Comparison of ENCODE assay signal across 10 cellular contexts in the genomic region with DNA sequence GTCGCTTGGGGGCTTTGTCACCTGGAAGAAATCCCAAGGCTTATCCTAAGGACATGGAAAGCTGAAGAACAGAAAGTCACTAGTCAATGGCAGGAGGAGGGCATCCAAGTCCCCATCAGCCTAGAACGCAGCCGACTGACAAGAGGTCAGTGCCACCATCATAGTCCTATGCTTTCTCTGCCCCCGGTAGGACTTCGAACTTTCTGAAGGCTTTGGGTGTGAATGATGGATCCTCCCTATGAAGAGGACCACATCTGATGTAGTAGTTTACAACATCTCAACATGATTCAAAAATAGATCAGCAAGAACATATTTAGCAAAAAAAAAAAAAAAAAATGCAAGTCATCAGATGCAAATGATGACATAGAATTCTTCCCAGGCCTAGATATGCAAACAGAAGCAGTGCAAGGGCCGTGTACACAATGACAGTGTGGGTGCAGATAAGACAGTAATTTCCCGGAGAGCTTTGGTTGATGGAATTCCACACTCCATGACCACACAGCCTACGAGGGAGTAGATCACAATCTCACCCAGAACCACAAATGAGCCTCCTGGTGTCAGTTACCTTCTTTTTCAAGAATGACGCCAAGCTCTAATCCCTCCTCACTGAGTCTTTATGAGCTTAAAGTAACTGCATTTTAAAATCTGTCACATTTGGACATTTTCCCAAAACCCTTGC.
A peak's percentile ranks its signal among the peaks of the same experiment; 100 is the strongest.
DNase-seq lines count a peak whose midpoint lies in the region; ATAC-seq, FAIRE-seq and TF ChIP-seq lines count a peak whose summit lies in the region.
"Had no signal": no experiment of that assay in that cellular context is flagged by ENCODE, and none has a peak within 500 bp of the region (broad histone marks: within the 10 kb centered on the region; RNA-seq: fewer than 3 reads in every experiment).

No MANE protein-coding gene starts in this region.

- H3K36me3 Mint-ChIP-seq in CD14-positive monocyte = peaks cover 0 to 4% of the 10 kb centered on the region in 2 donors
- no peaks in the 10 kb centered on the region for H3K36me3 Mint-ChIP-seq in naive thymus-derived CD4-positive, alpha-beta T cell

- no peak for TF ChIP-seq POLR2A in endothelial cell of umbilical vein (IDR thresholded peaks at IDR 0.05; ENCODE audit: low read depth, low read length)

- no peaks in the 10 kb centered on the region for H3K9me3 ChIP-seq in endothelial cell of umbilical vein (replicated peaks; ENCODE audit: control insufficient read depth, insufficient read depth, low read length)
- H3K9me3 ChIP-seq in naive thymus-derived CD4-positive, alpha-beta T cell (ENCODE audit: control insufficient read depth in 2 of 3, low read length in 3 of 3) = no peaks in the 10 kb centered on the region

- BruUV-seq in endothelial cell of umbilical vein (replicated peaks; lab: Mats Ljungman, UMichigan) = no TSS peak

- peaks cover 81% of the 10 kb centered on the region for H3K4me1 Mint-ChIP-seq in CD14-positive monocyte
- H3K4me1 Mint-ChIP-seq in naive thymus-derived CD4-positive, alpha-beta T cell = peaks cover 0 to 8% (median 0%) of the 10 kb centered on the region in 7 donors

- H3K36me3 ChIP-seq in endothelial cell of umbilical vein (ENCODE audit: control insufficient read depth in 2 of 2, extremely low read depth in 1 of 2, insufficient read depth in 2 of 2, low read length in 2 of 2) = no peaks in the 10 kb centered on the region
- H3K36me3 ChIP-seq in naive thymus-derived CD4-positive, alpha-beta T cell (ENCODE audit: control insufficient read depth in 2 of 3, insufficient read depth in 3 of 3, low read length in 3 of 3) = no peaks in the 10 kb centered on the region

- DNase-seq in CD14-positive monocyte (ENCODE audit: low spot score) (no peak), NCI-H226 (peak; percentile 68), endothelial cell of umbilical vein (ENCODE audit: low read depth, low spot score) (peak; percentile 12), middle frontal gyrus (ENCODE audit: extremely low spot score, low spot score) (no peak)
- no peak for DNase-seq in naive thymus-derived CD4-positive, alpha-beta T cell
- no peak for DNase-seq in stimulated activated CD4-positive, alpha-beta T cell treated with anti-CD3 and anti-CD28 coated beads, Interleukin-4, amount 100 ng/mL, for 24 hours
- DNase-seq: effector CD4-positive, alpha-beta T cell; midbrain had no signal

- intact Hi-C loops in CD14-positive monocyte (cut with micrococcal nuclease) (loop anchor here (2.0 to 10.0 kb wide), 5 partner anchors 16 to 288 kb away; a partner anchor contains a TSS), endothelial cell of umbilical vein (cut with micrococcal nuclease) (no loop called here)
- intact Hi-C loops in naive thymus-derived CD4-positive, alpha-beta T cell (cut with micrococcal nuclease) = no loop called here

- H3K9me1 ChIP-seq in endothelial cell of umbilical vein (replicated peaks; ENCODE audit: control insufficient read depth, extremely low read depth, insufficient read depth, low read length) = no peaks in the 10 kb centered on the region

- H3K4me2 ChIP-seq in endothelial cell of umbilical vein (ENCODE audit: insufficient read depth, low read length) = no peak overlapping the region

- H3K4me1 ChIP-seq in endothelial cell of umbilical vein (ENCODE audit: control insufficient read depth, extremely low read depth, insufficient read depth, low read length) = peaks cover 13% of the 10 kb centered on the region
- H3K4me1 ChIP-seq in naive thymus-derived CD4-positive, alpha-beta T cell (ENCODE audit: control insufficient read depth in 2 of 2, insufficient read depth in 2 of 2, low read length in 2 of 2) = no peaks in the 10 kb centered on the region

- CTCF ChIA-PET in endothelial cell of umbilical vein (lab: Charles Lee) = no interaction called here
- CTCF ChIA-PET in naive thymus-derived CD4-positive, alpha-beta T cell (lab: Charles Lee) = no interaction called here

- H3K4me3 Mint-ChIP-seq in CD14-positive monocyte = peak overlapping the region in 1 of 2 donors; percentile 76
- no peak overlapping the region for H3K4me3 Mint-ChIP-seq in naive thymus-derived CD4-positive, alpha-beta T cell

- H3K79me2 ChIP-seq in endothelial cell of umbilical vein (ENCODE audit: control insufficient read depth, insufficient read depth, low read length) = no peaks in the 10 kb centered on the region

- H3K27me3 Mint-ChIP-seq in CD14-positive monocyte (ENCODE audit: low read depth in 3 of 3) = peaks cover 0 to 2% (median 0%) of the 10 kb centered on the region in 3 donors
- H3K27me3 Mint-ChIP-seq in naive thymus-derived CD4-positive, alpha-beta T cell = peaks cover 0 to 5% (median 3%) of the 10 kb centered on the region in 5 donors

- peaks cover 0 to 2% (median 0%) of the 10 kb centered on the region in 7 donors for H3K9me3 Mint-ChIP-seq in CD14-positive monocyte
- H3K9me3 Mint-ChIP-seq in naive thymus-derived CD4-positive, alpha-beta T cell = no peaks in the 10 kb centered on the region

- no peak overlapping the region for H3K27ac ChIP-seq in endothelial cell of umbilical vein (ENCODE audit: insufficient read depth, low read depth, low read length)
- no peak overlapping the region for H3K27ac ChIP-seq in naive thymus-derived CD4-positive, alpha-beta T cell (ENCODE audit: low read depth, low read length)

- no peak for TF ChIP-seq CTCF in CD14-positive monocyte (IDR thresholded peaks at IDR 0.05)
- no peak for TF ChIP-seq CTCF in endothelial cell of umbilical vein (IDR thresholded peaks at IDR 0.05; ENCODE audit: extremely low read depth in 1 of 2, insufficient read depth in 1 of 2, low read depth in 1 of 2, low read length in 2 of 2)

- FAIRE-seq in endothelial cell of umbilical vein (lab: Jason Lieb, UNC) = no peak

- H3K4me3 ChIP-seq in endothelial cell of umbilical vein (replicated peaks in 1 of 3; ENCODE audit: insufficient read depth in 1 of 3, low read depth in 1 of 3, low read length in 3 of 3) = no peak overlapping the region
- H3K4me3 ChIP-seq in naive thymus-derived CD4-positive, alpha-beta T cell (ENCODE audit: low read length) = no peak overlapping the region

- no peak overlapping the region for H2AFZ ChIP-seq in endothelial cell of umbilical vein (ENCODE audit: low read depth, low read length)

- ATAC-seq in naive thymus-derived CD4-positive, alpha-beta T cell = peak; percentile 50
- no peak for ATAC-seq in GM21390 (IDR thresholded peaks at IDR 0.05; ENCODE audit: unreplicated experiment)
- no peak for ATAC-seq in GM19328 (IDR thresholded peaks at IDR 0.05; ENCODE audit: unreplicated experiment)

- H3K27ac Mint-ChIP-seq in CD14-positive monocyte = peak overlapping the region; percentile 96 to 100 (median 99)
- no peak overlapping the region for H3K27ac Mint-ChIP-seq in naive thymus-derived CD4-positive, alpha-beta T cell

- no peaks in the 10 kb centered on the region for H3K27me3 ChIP-seq in endothelial cell of umbilical vein (ENCODE audit: control insufficient read depth in 2 of 2, insufficient read depth in 2 of 2, low read length in 2 of 2)
- H3K27me3 ChIP-seq in naive thymus-derived CD4-positive, alpha-beta T cell (ENCODE audit: control insufficient read depth in 2 of 2, insufficient read depth in 2 of 2, low read length in 2 of 2) = no peaks in the 10 kb centered on the region

- POLR2A ChIA-PET in endothelial cell of umbilical vein (lab: Charles Lee) = interaction anchor here (0.7 kb wide), 1 partner anchor 326 kb away, joined by 4 read pairs; no protein-coding TSS in a partner anchor
- POLR2A ChIA-PET in naive thymus-derived CD4-positive, alpha-beta T cell (lab: Charles Lee) = no interaction called here

- H3K9ac ChIP-seq in endothelial cell of umbilical vein (replicated peaks; ENCODE audit: extremely low read depth, insufficient read depth, low read length) = no peak overlapping the region

- no peaks in the 10 kb centered on the region for H4K20me1 ChIP-seq in endothelial cell of umbilical vein (replicated peaks; ENCODE audit: control insufficient read depth, extremely low read depth, insufficient read depth, low read length)

- dilution Hi-C loops in endothelial cell of umbilical vein (cut with MboI; ENCODE audit: extremely low pct_ligation_motif_present, low sequenced_read_pairs) = no loop called here

TF ChIP-seq in endothelial cell of umbilical vein, 7 proteins besides CTCF, POLR2A, EP300 and RAD21:
- no peak for TF ChIP-seq FOS (IDR thresholded peaks at IDR 0.05; ENCODE audit: borderline replicate concordance, insufficient read depth, low read length)
- TF ChIP-seq MYC (IDR thresholded peaks at IDR 0.05; ENCODE audit: low read depth, low read length) = no peak
- TF ChIP-seq JUN (IDR thresholded peaks at IDR 0.05; ENCODE audit: borderline replicate concordance, insufficient read depth, insufficient read length, low read depth) = no peak
- no peak for TF ChIP-seq POLR2AphosphoS5 (IDR thresholded peaks at IDR 0.05; ENCODE audit: insufficient read depth, low read depth, low read length)
- no peak for TF ChIP-seq GATA2 (IDR thresholded peaks at IDR 0.05; ENCODE audit: insufficient read depth, insufficient read length, low read depth, low read length)
- TF ChIP-seq, protein P1, sequence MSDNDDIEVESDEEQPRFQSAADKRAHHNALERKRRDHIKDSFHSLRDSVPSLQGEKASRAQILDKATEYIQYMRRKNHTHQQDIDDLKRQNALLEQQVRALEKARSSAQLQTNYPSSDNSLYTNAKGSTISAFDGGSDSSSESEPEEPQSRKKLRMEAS (IDR thresholded peaks at IDR 0.05; ENCODE audit: insufficient read depth, insufficient read length) = no peak
- TF ChIP-seq EZH2 (IDR thresholded peaks at IDR 0.05; ENCODE audit: borderline replicate concordance, low read depth, low read length, severe bottlenecking) = no peak

Comparison
In these comparisons a context has a peak if more than half of its experiments do, and no peak if none do; other contexts are left out.
1. DNase-seq: peak in NCI-H226 (single experiment) and endothelial cell of umbilical vein (single experiment); none in CD14-positive monocyte (single experiment), naive thymus-derived CD4-positive, alpha-beta T cell (0 of 9), stimulated activated CD4-positive, alpha-beta T cell treated with anti-CD3 and anti-CD28 coated beads, Interleukin-4, amount 100 ng/mL, for 24 hours (single experiment) and middle frontal gyrus (single experiment).
2. H3K27ac Mint-ChIP-seq: peak in CD14-positive monocyte (7 of 7); none in naive thymus-derived CD4-positive, alpha-beta T cell (0 of 9).
3. intact Hi-C loops: an anchor here in CD14-positive monocyte (2.0 to 10.0 kb wide); none called in endothelial cell of umbilical vein and naive thymus-derived CD4-positive, alpha-beta T cell.